Comparison of ENCODE assay signal across 1 cellular context in genomic region chr12:50765325-50765911, GRCh38.
TF ChIP-seq lines count a peak whose summit lies in the region.

No MANE protein-coding gene starts in this region.

TF ChIP-seq in HCT116, 20 proteins besides CTCF, POLR2A, EP300 and RAD21 (continued from another document):
- TF ChIP-seq REST (IDR thresholded peaks at IDR 0.05; ENCODE audit: low read depth): no peak
- no peak for TF ChIP-seq MAX (IDR thresholded peaks at IDR 0.05)
- no peak for TF ChIP-seq ZNF274 (IDR thresholded peaks at IDR 0.05; ENCODE audit: low read depth, low read length)
- TF ChIP-seq SIN3A (IDR thresholded peaks at IDR 0.05; ENCODE audit: low read depth): no peak; the same call in 1 of the 2 replicates
- TF ChIP-seq ATF3 (IDR thresholded peaks at IDR 0.05): no peak
- TF ChIP-seq YY1 (IDR thresholded peaks at IDR 0.05; ENCODE audit: extremely low read depth, insufficient replicate concordance, low read depth, low read length): no peak
- TF ChIP-seq SP1 (IDR thresholded peaks at IDR 0.05; ENCODE audit: low read depth): no peak
- TF ChIP-seq ZBTB33 (IDR thresholded peaks at IDR 0.05; ENCODE audit: extremely low read depth, insufficient replicate concordance, low read length): no peak
- TF ChIP-seq EGR1 (IDR thresholded peaks at IDR 0.05; ENCODE audit: low read depth): no peak
- TF ChIP-seq CEBPB (IDR thresholded peaks at IDR 0.05; ENCODE audit: low read depth): no peak
- no peak for TF ChIP-seq SRF (IDR thresholded peaks at IDR 0.05; ENCODE audit: low read depth)
